ENCODE assay signal across 2 cellular contexts in genomic region chr1:62732327-62732726, GRCh38.
TF ChIP-seq lines count a peak whose summit lies in the region.

No MANE protein-coding gene starts in this region.

TF ChIP-seq in K562, 482 proteins besides CTCF, POLR2A, EP300 and RAD21:
- no peak for TF ChIP-seq ZNF717 (CRISPR knock-in tag; IDR thresholded peaks at IDR 0.05)
- TF ChIP-seq U2AF1 (optimal IDR thresholded peaks at IDR 0.05; ENCODE audit: low read depth, low read length), result no peak
- no peak for TF ChIP-seq FOXA1 (IDR thresholded peaks at IDR 0.05; ENCODE audit: borderline replicate concordance)
- TF ChIP-seq HIVEP1 (CRISPR knock-in tag; IDR thresholded peaks at IDR 0.05), result no peak
- no peak for TF ChIP-seq HMGXB4 (CRISPR knock-in tag; IDR thresholded peaks at IDR 0.05)
- no peak for TF ChIP-seq ARID1B (IDR thresholded peaks at IDR 0.05)
- no peak for TF ChIP-seq HOXB6 (CRISPR knock-in tag; IDR thresholded peaks at IDR 0.05; ENCODE audit: borderline replicate concordance)
- no peak for TF ChIP-seq ZNF146 (CRISPR knock-in tag; IDR thresholded peaks at IDR 0.05; ENCODE audit: unreplicated experiment)

TF ChIP-seq in HepG2, 621 proteins besides CTCF, POLR2A, EP300 and RAD21:
- TF ChIP-seq ZUFSP (CRISPR knock-in tag; IDR thresholded peaks at IDR 0.05; ENCODE audit: borderline replicate concordance) (no peak), SUZ12 (IDR thresholded peaks at IDR 0.05; ENCODE audit: low read depth, low read length) (no peak), STAG1 (CRISPR knock-in tag; IDR thresholded peaks at IDR 0.05) (peak; percentile 32), REL (CRISPR knock-in tag; conservative IDR thresholded peaks at IDR 0.05) (no peak), POGK (CRISPR knock-in tag; conservative IDR thresholded peaks at IDR 0.05) (no peak), DRAP1 (CRISPR knock-in tag; IDR thresholded peaks at IDR 0.05) (no peak), NFYC (CRISPR knock-in tag; IDR thresholded peaks at IDR 0.05) (no peak), ZFYVE20 (CRISPR knock-in tag; IDR thresholded peaks at IDR 0.05; ENCODE audit: borderline replicate concordance, low read depth) (no peak), KAT7 (CRISPR knock-in tag; IDR thresholded peaks at IDR 0.05; ENCODE audit: borderline replicate concordance) (no peak), NFAT5 (CRISPR knock-in tag; IDR thresholded peaks at IDR 0.05) (no peak), ZMYM4 (CRISPR knock-in tag; IDR thresholded peaks at IDR 0.05) (no peak), MED1 (CRISPR knock-in tag; IDR thresholded peaks at IDR 0.05) (peak; percentile 24; the same call in 1 of the 2 replicates), GATAD2A (CRISPR knock-in tag; IDR thresholded peaks at IDR 0.05) (peak; percentile 22; the same call in 1 of the 2 replicates), ZNF720 (CRISPR knock-in tag; IDR thresholded peaks at IDR 0.05) (no peak), ZXDC (CRISPR knock-in tag; IDR thresholded peaks at IDR 0.05) (no peak), ZBED4 (CRISPR knock-in tag; IDR thresholded peaks at IDR 0.05; ENCODE audit: borderline replicate concordance) (0 out of 2 replicates have a peak, but pooled peaks have one; percentile 42)
